16 cellular contexts compared by ENCODE assay signal in genomic region chr3:14793858-14794234, GRCh38. TPM values are rescaled to one million over a fixed set of nuclear protein-coding genes. Genes with fewer than 3 reads are reported as not detected.
"Had no signal": no experiment of that assay in that cellular context is flagged by ENCODE, and none has a peak within 500 bp of the region (broad histone marks: within the 10 kb centered on the region; RNA-seq: fewer than 3 reads in every experiment).

No MANE protein-coding gene starts in this region.

- H3K27ac ChIP-seq: body of pancreas, parathyroid adenoma had no signal

- H3K27me3 ChIP-seq: body of pancreas had no signal

- H3K9me3 ChIP-seq: body of pancreas, SK-N-SH had no signal

- H3K9ac ChIP-seq: parathyroid adenoma, SK-N-SH had no signal

- H3K4me3 ChIP-seq: body of pancreas, smooth muscle cell had no signal

- H3K79me2 ChIP-seq: parathyroid adenoma had no signal

- H3K4me1 ChIP-seq: parathyroid adenoma had no signal

- H3K4me1 Mint-ChIP-seq: activated CD4-positive, alpha-beta T cell treated with anti-CD3 and anti-CD28 coated beads, Interleukin-2, amount 10 ng/mL, durations not matched to agents 24 days and 14 days; activated T-helper 17 cell treated with anti-CD3 and anti-CD28 coated beads, Interleukin-2, amount 50 U/mL, for 72 hours; central memory CD8-positive, alpha-beta T cell had no signal

- H3K4me2 ChIP-seq: SK-N-SH, smooth muscle cell had no signal

- ATAC-seq: activated T-helper 17 cell treated with anti-CD3 and anti-CD28 coated beads, Interleukin-2, amount 50 U/mL, for 72 hours; body of pancreas had no signal

- DNase-seq: activated CD4-positive, alpha-beta T cell treated with anti-CD3 and anti-CD28 coated beads, Interleukin-2, amount 10 ng/mL, durations not matched to agents 24 days and 14 days; activated CD8-positive, alpha-beta memory T cell treated with anti-CD3 and anti-CD28 coated beads for 24 hours; activated naive CD4-positive, alpha-beta T cell treated with anti-CD3 and anti-CD28 coated beads, Interleukin-2, amount 50 U/mL, for 16 hours; erythroblast; retina; SK-N-SH; stimulated activated naive CD4-positive, alpha-beta T cell; T-helper 1 cell had no signal

- H3K9me3 Mint-ChIP-seq: activated CD4-positive, alpha-beta T cell treated with anti-CD3 and anti-CD28 coated beads, Interleukin-2, amount 10 ng/mL, durations not matched to agents 24 days and 14 days; activated T-helper 17 cell treated with anti-CD3 and anti-CD28 coated beads, Interleukin-2, amount 50 U/mL, for 72 hours; central memory CD8-positive, alpha-beta T cell; endodermal cell had no signal

- H3K27ac Mint-ChIP-seq: activated CD4-positive, alpha-beta T cell treated with anti-CD3 and anti-CD28 coated beads, Interleukin-2, amount 10 ng/mL, durations not matched to agents 24 days and 14 days; activated T-helper 17 cell treated with anti-CD3 and anti-CD28 coated beads, Interleukin-2, amount 50 U/mL, for 72 hours; endodermal cell had no signal

- H2AFZ ChIP-seq: parathyroid adenoma had no signal

- H3K4me3 Mint-ChIP-seq: activated CD4-positive, alpha-beta T cell treated with anti-CD3 and anti-CD28 coated beads, Interleukin-2, amount 10 ng/mL, durations not matched to agents 24 days and 14 days; activated T-helper 17 cell treated with anti-CD3 and anti-CD28 coated beads, Interleukin-2, amount 50 U/mL, for 72 hours; central memory CD8-positive, alpha-beta T cell; endodermal cell had no signal

RNA-seq across cellular contexts. Expression of gene FGD5, which starts 24.9 kb away (rescaled TPM):
- polyA plus RNA-seq: keratinocyte, neural cell, SK-N-SH had no signal
